Comparison of ENCODE assay signal across 8 cellular contexts in the genomic region with DNA sequence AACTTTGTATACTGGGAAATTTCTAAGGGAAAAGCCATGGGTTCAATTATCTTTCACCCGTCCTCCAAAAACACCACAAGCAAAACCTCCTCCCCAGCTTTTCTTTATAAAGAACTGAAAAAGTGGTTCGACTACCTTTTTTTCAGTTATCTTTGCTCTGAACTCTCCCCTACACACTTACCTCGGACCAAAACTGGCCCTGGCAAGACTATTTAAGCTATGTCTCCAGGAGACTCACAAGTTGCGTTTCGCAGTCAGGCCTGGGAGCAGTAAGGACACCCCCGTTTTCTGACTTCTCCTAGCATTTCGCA. TPM values are rescaled to one million over a fixed set of nuclear protein-coding genes. Genes with fewer than 3 reads are reported as not detected.
DNase-seq lines count a peak whose midpoint lies in the region; ATAC-seq and TF ChIP-seq lines count a peak whose summit lies in the region.

No MANE protein-coding gene starts in this region.

- TF ChIP-seq CTCF in BE2C (IDR thresholded peaks at IDR 0.05; ENCODE audit: low read depth, low read length) (no peak), adrenal gland (IDR thresholded peaks at IDR 0.05) (no peak), lower lobe of right lung (IDR thresholded peaks at IDR 0.05) (no peak)

- H3K4me3 ChIP-seq in BE2C (ENCODE audit: low read depth, low read length) (peak overlapping the region; percentile 85), adrenal gland (peak overlapping the region; percentile 50 to 95 (median 69)), lower lobe of right lung (peak overlapping the region; percentile 97), aorta (ENCODE audit: low read length in 2 of 2) (peak overlapping the region; percentile 77 to 83)

- ATAC-seq in HG02884 (IDR thresholded peaks at IDR 0.05; ENCODE audit: unreplicated experiment) (peak; percentile 6), lower lobe of right lung (no peak), aorta (ENCODE audit: low FRiP score) (no peak), GM18505 (IDR thresholded peaks at IDR 0.05; ENCODE audit: unreplicated experiment) (no peak)

- peak overlapping the region; percentile 77 to 94 (median 90) for H3K27ac ChIP-seq in adrenal gland
- peak overlapping the region; percentile 90 for H3K27ac ChIP-seq in lower lobe of right lung
- H3K27ac ChIP-seq in aorta (ENCODE audit: low read depth in 1 of 2, low read length in 2 of 2) = peak overlapping the region in 1 of 2 donors; percentile 87

- intact Hi-C loops in adrenal gland (cut with DNase I) (no loop called here), lower lobe of right lung (cut with DNase I) (no loop called here), aorta (cut with DNase I) (loop anchor here (2.0 to 5.0 kb wide), 2 partner anchors 107 to 466 kb away; a partner anchor contains a TSS)

- TF ChIP-seq POLR2A in adrenal gland (IDR thresholded peaks at IDR 0.05) (no peak), GM18505 (IDR thresholded peaks at IDR 0.05; ENCODE audit: borderline replicate concordance, extremely low read depth, insufficient read depth, insufficient read length) (no peak)

- no peaks in the 10 kb centered on the region for H3K4me1 ChIP-seq in BE2C
- peaks cover 6 to 30% of the 10 kb centered on the region in 2 donors for H3K4me1 ChIP-seq in adrenal gland (replicated peaks in 1 of 2)
- peaks cover 42% of the 10 kb centered on the region for H3K4me1 ChIP-seq in lower lobe of right lung
- no peaks in the 10 kb centered on the region for H3K4me1 ChIP-seq in aorta (ENCODE audit: control insufficient read depth in 1 of 2, insufficient read depth in 2 of 2, low read length in 2 of 2)

- WGBS in adrenal gland, 4 donors = 0 to 2% (median 0%) methylated on average over 7 of the region's 7 CpGs
- WGBS in aorta, 2 donors = 0 to 1% methylated on average over 7 of the region's 7 CpGs

- H3K27me3 ChIP-seq in BE2C (no peaks in the 10 kb centered on the region), adrenal gland (no peaks in the 10 kb centered on the region), lower lobe of right lung (ENCODE audit: low read depth) (no peaks in the 10 kb centered on the region), aorta (ENCODE audit: control insufficient read depth in 1 of 2, insufficient read depth in 2 of 2, low read length in 1 of 2) (no peaks in the 10 kb centered on the region)

- DNase-seq in BE2C (no peak), adrenal gland (no peak), lower lobe of right lung (no peak), aorta (no peak), NCI-H2196 treated with DMSO at 0.1 percent for 48 hours (lab: John Stamatoyannopoulos, UW; ENCODE audit: unreplicated experiment) (no peak), SKM-1 treated with dmso at 0.1 percent for 144 hours (lab: John Stamatoyannopoulos, UW; ENCODE audit: unreplicated experiment) (no peak)

- H3K9me3 ChIP-seq in BE2C (no peaks in the 10 kb centered on the region), adrenal gland (replicated peaks in 1 of 3) (no peaks in the 10 kb centered on the region), lower lobe of right lung (no peaks in the 10 kb centered on the region), aorta (ENCODE audit: control insufficient read depth, low read length) (no peaks in the 10 kb centered on the region)

- peaks cover 6% of the 10 kb centered on the region for H3K36me3 ChIP-seq in BE2C
- H3K36me3 ChIP-seq in adrenal gland (replicated peaks in 1 of 2) = no peaks in the 10 kb centered on the region
- H3K36me3 ChIP-seq in lower lobe of right lung = no peaks in the 10 kb centered on the region
- H3K36me3 ChIP-seq in aorta (ENCODE audit: control insufficient read depth in 1 of 2, insufficient read depth in 2 of 2, low read length in 1 of 2) = no peaks in the 10 kb centered on the region

RNA-seq across cellular contexts. Expression of a gene that starts 0.6 kb away (rescaled TPM):
- 42.1 TPM for polyA plus RNA-seq in BE2C (2012; ENCODE audit: insufficient read depth, insufficient read length, low read depth)
- 100 to 1,000 TPM in 2 of 8 donors, 10 to 100 TPM in 6; 29.7 to 111 (median 77.9) TPM for total RNA-seq in adrenal gland
- polyA plus RNA-seq in adrenal gland = 100 to 1,000 TPM in 1 of 3 donors, 10 to 100 TPM in 2; 33.2 to 240 (median 41.2) TPM
- 55.6 TPM for total RNA-seq in lower lobe of right lung
- total RNA-seq in aorta = 10 to 100 TPM; 60.9 to 69.3 TPM
- polyA plus RNA-seq in aorta = 10 to 100 TPM; 64.5 to 85.9 TPM

RNA-seq across cellular contexts. Expression of a gene that starts 15.3 kb away (rescaled TPM):
- polyA plus RNA-seq in BE2C (2012; ENCODE audit: insufficient read depth, insufficient read length, low read depth) = 24.5 TPM
- 10 to 100 TPM; 40.3 to 64.2 (median 51.2) TPM for total RNA-seq in adrenal gland
- 10 to 100 TPM; 11.0 to 59.2 (median 13.9) TPM for polyA plus RNA-seq in adrenal gland
- 38.8 TPM for total RNA-seq in lower lobe of right lung
- total RNA-seq in aorta = 10 to 100 TPM; 27.4 to 36.2 TPM
- polyA plus RNA-seq in aorta = 10 to 100 TPM; 12.4 to 16.5 TPM

Comparison
In these comparisons a context has a peak if more than half of its experiments do, and no peak if none do; other contexts are left out.
1. intact Hi-C loops: an anchor here in aorta (2.0 to 5.0 kb wide); none called in adrenal gland and lower lobe of right lung.